In genomic region chr22:26479043-26479791, GRCh38 we compare ENCODE assay signal across 9 cellular contexts. TPM values are rescaled to one million over a fixed set of nuclear protein-coding genes. Genes with fewer than 3 reads are reported as not detected.
A peak's percentile ranks its signal among the peaks of the same experiment; 100 is the strongest.
DNase-seq lines count a peak whose midpoint lies in the region; ATAC-seq and TF ChIP-seq lines count a peak whose summit lies in the region.
"Had no signal": no experiment of that assay in that cellular context is flagged by ENCODE, and none has a peak within 500 bp of the region (broad histone marks: within the 10 kb centered on the region; RNA-seq: fewer than 3 reads in every experiment).

No MANE protein-coding gene starts in this region.

- WGBS in right lobe of liver (ENCODE audit: insufficient coverage, low coverage, low lambda C conversion rate, missing lambda C conversion rate), result 30% methylated on average over 12 of the region's 12 CpGs

- no peaks in the 10 kb centered on the region for H3K9me3 Mint-ChIP-seq in CD14-positive monocyte
- no peaks in the 10 kb centered on the region for H3K9me3 Mint-ChIP-seq in activated CD8-positive, alpha-beta T cell treated with anti-CD3 and anti-CD28 coated beads for 36 hours

- peaks cover 56% of the 10 kb centered on the region for H3K36me3 ChIP-seq in HUES6 (ENCODE audit: control insufficient read depth, insufficient read depth, low read length)
- peaks cover 0 to 33% (median 3%) of the 10 kb centered on the region in 4 donors for H3K36me3 ChIP-seq in right lobe of liver

- H3K4me3 ChIP-seq in HUES6 (ENCODE audit: low read depth, low read length) (peak overlapping the region; percentile 3), right lobe of liver (peak overlapping the region in 1 of 3 donors; percentile 39)
- H3K4me3 ChIP-seq: lung had no signal

- TF ChIP-seq CTCF in CD14-positive monocyte (IDR thresholded peaks at IDR 0.05) (no peak), right lobe of liver (IDR thresholded peaks at IDR 0.05) (peak in 1 of 4 donors; percentile 6)
- TF ChIP-seq CTCF in activated CD8-positive, alpha-beta T cell treated with anti-CD3 and anti-CD28 coated beads for 36 hours (IDR thresholded peaks at IDR 0.05), result no peak

- H3K4me1 ChIP-seq in HUES6 (ENCODE audit: control insufficient read depth, insufficient read depth, low read length) (peaks cover 25% of the 10 kb centered on the region), right lobe of liver (peaks cover 0 to 30% (median 10%) of the 10 kb centered on the region in 4 donors)

- H3K27me3 ChIP-seq in HUES6 (ENCODE audit: control insufficient read depth, insufficient read depth, low read length) (no peaks in the 10 kb centered on the region), right lobe of liver (no peaks in the 10 kb centered on the region)

- H3K27ac ChIP-seq in HUES6 (ENCODE audit: low read depth, low read length) (no peak overlapping the region), right lobe of liver (peak overlapping the region; percentile 49 to 65 (median 49))

- POLR2A ChIA-PET in activated CD8-positive, alpha-beta T cell treated with anti-CD3 and anti-CD28 coated beads for 36 hours (lab: Charles Lee), result interaction anchor here (0.7 to 1.0 kb wide), 3 partner anchors 33 to 194 kb away, joined by 3 to 4 read pairs (median 4); partner anchors contain the start of gene TFIP11

- no peak for ATAC-seq in activated CD8-positive, alpha-beta T cell treated with anti-CD3 and anti-CD28 coated beads for 36 hours
- ATAC-seq in right lobe of liver, result peak in 1 of 4 donors; percentile 1
- ATAC-seq in GM19463 (IDR thresholded peaks at IDR 0.05; ENCODE audit: unreplicated experiment), result no peak

- H3K27ac Mint-ChIP-seq in CD14-positive monocyte, result peak overlapping the region; percentile 45 to 85 (median 76)
- H3K27ac Mint-ChIP-seq in activated CD8-positive, alpha-beta T cell treated with anti-CD3 and anti-CD28 coated beads for 36 hours, result peak overlapping the region; percentile 83

- H3K9me3 ChIP-seq in HUES6 (ENCODE audit: control insufficient read depth, insufficient read depth, low read depth, low read length), result no peaks in the 10 kb centered on the region
- no peaks in the 10 kb centered on the region for H3K9me3 ChIP-seq in right lobe of liver

- H3K36me3 Mint-ChIP-seq in CD14-positive monocyte, result peaks cover 26% of the 10 kb centered on the region in 2 donors
- peaks cover 57% of the 10 kb centered on the region for H3K36me3 Mint-ChIP-seq in activated CD8-positive, alpha-beta T cell treated with anti-CD3 and anti-CD28 coated beads for 36 hours (ENCODE audit: low read depth)

- intact Hi-C loops in CD14-positive monocyte (cut with micrococcal nuclease) (no loop called here), right lobe of liver (cut with DNase I) (no loop called here)
- intact Hi-C loops in activated CD8-positive, alpha-beta T cell treated with anti-CD3 and anti-CD28 coated beads for 36 hours (cut with micrococcal nuclease), result no loop called here

- H3K27me3 Mint-ChIP-seq in CD14-positive monocyte (ENCODE audit: low read depth in 3 of 3), result no peaks in the 10 kb centered on the region
- no peaks in the 10 kb centered on the region for H3K27me3 Mint-ChIP-seq in activated CD8-positive, alpha-beta T cell treated with anti-CD3 and anti-CD28 coated beads for 36 hours

- H3K4me3 Mint-ChIP-seq in CD14-positive monocyte, result peak overlapping the region; percentile 58 to 89
- H3K4me3 Mint-ChIP-seq in activated CD8-positive, alpha-beta T cell treated with anti-CD3 and anti-CD28 coated beads for 36 hours, result peak overlapping the region; percentile 75

- H3K9ac ChIP-seq in HUES6 (ENCODE audit: low read length), result peak overlapping the region; percentile 23

- DNase-seq in CD14-positive monocyte (ENCODE audit: low spot score), result no peak
- no peak for DNase-seq in activated CD8-positive, alpha-beta T cell treated with anti-CD3 and anti-CD28 coated beads for 36 hours
- no peak for DNase-seq in right lobe of liver
- no peak for DNase-seq in effector CD8-positive, alpha-beta T cell (lab: John Stamatoyannopoulos, UW)
- no peak for DNase-seq in GDM1 (lab: John Stamatoyannopoulos, UW)
- DNase-seq in DMS79 treated with DMSO at 0.1 percent for 48 hours (lab: John Stamatoyannopoulos, UW), result no peak

- H3K4me1 Mint-ChIP-seq in CD14-positive monocyte, result peaks cover 84% of the 10 kb centered on the region
- peaks cover 62% of the 10 kb centered on the region for H3K4me1 Mint-ChIP-seq in activated CD8-positive, alpha-beta T cell treated with anti-CD3 and anti-CD28 coated beads for 36 hours (ENCODE audit: low read depth)

- CTCF ChIA-PET in activated CD8-positive, alpha-beta T cell treated with anti-CD3 and anti-CD28 coated beads for 36 hours (lab: Charles Lee), result interaction anchor here (0.9 to 7.7 kb wide), 9 partner anchors 16 to 202 kb away, joined by 3 to 48 read pairs (median 4); no protein-coding TSS in a partner anchor

- TF ChIP-seq POLR2A in right lobe of liver (IDR thresholded peaks at IDR 0.05), result no peak

RNA-seq across cellular contexts. Expression of gene HPS4, which starts 4.4 kb away (rescaled TPM):
- 1 to 10 TPM; 5.7 to 7.5 TPM for polyA plus RNA-seq in CD14-positive monocyte
- total RNA-seq in activated CD8-positive, alpha-beta T cell treated with anti-CD3 and anti-CD28 coated beads for 36 hours, result 10 to 100 TPM; 51.8 to 53.5 TPM
- total RNA-seq in right lobe of liver, result 10 to 100 TPM; 10.7 to 13.8 (median 12.6) TPM

RNA-seq across cellular contexts. Expression of gene SRRD, which starts 4.5 kb away (rescaled TPM):
- 10 to 100 TPM; 10.0 to 15.0 TPM for polyA plus RNA-seq in CD14-positive monocyte
- total RNA-seq in activated CD8-positive, alpha-beta T cell treated with anti-CD3 and anti-CD28 coated beads for 36 hours, result 10 to 100 TPM; 24.8 to 26.3 TPM
- total RNA-seq in right lobe of liver, result 10 to 100 TPM; 11.4 to 15.2 (median 11.8) TPM

RNA-seq across cellular contexts. Expression of gene TFIP11, which starts 33.1 kb away (rescaled TPM):
- 10 to 100 TPM; 10.1 to 19.8 TPM for polyA plus RNA-seq in CD14-positive monocyte
- 10 to 100 TPM; 37.4 to 37.8 TPM for total RNA-seq in activated CD8-positive, alpha-beta T cell treated with anti-CD3 and anti-CD28 coated beads for 36 hours
- total RNA-seq in right lobe of liver, result 10 to 100 TPM; 17.0 to 24.1 (median 21.6) TPM

RNA-seq across cellular contexts. Expression of gene ASPHD2, which starts 50.2 kb away (rescaled TPM):
- polyA plus RNA-seq in CD14-positive monocyte, result 1 to 10 TPM; 2.6 to 6.2 TPM
- total RNA-seq in activated CD8-positive, alpha-beta T cell treated with anti-CD3 and anti-CD28 coated beads for 36 hours, result 10 to 100 TPM; 12.0 to 14.0 TPM
- total RNA-seq in right lobe of liver, result under 1 TPM in 3 of 6 experiments, not detected in 3; 0.07 to 0.38 (median 0.12) TPM
